10 cellular contexts compared by ENCODE assay signal in the genomic region with DNA sequence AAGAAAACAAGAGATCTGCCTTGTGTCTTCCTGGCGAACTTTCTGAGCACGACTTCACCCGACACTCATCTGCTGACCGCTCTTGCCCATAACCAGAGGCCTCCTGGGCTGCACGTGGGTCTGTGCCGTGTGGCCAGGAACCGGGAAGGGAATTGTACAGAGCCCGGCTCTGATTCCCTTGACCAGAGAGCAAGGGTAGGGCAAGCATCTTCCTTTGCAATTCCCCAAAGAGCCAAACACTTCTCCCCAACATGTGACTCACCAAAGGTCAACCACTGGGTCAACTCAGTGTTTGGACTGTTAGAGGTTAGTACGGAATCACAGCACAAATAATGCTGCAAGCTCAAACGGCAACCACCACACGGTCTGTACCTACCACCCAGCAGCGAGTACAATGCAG. TPM values are rescaled to one million over a fixed set of nuclear protein-coding genes. Genes with fewer than 3 reads are reported as not detected.
DNase-seq lines count a peak whose midpoint lies in the region; ATAC-seq and TF ChIP-seq lines count a peak whose summit lies in the region.
"Had no signal": no experiment of that assay in that cellular context is flagged by ENCODE, and none has a peak within 500 bp of the region (broad histone marks: within the 10 kb centered on the region; RNA-seq: fewer than 3 reads in every experiment).

No MANE protein-coding gene starts in this region.

- no peak overlapping the region for H2AK5ac ChIP-seq in mesenchymal stem cell (ENCODE audit: low read length, severe bottlenecking)

- no peaks in the 10 kb centered on the region for H3K27me3 ChIP-seq in mesenchymal stem cell (ENCODE audit: control insufficient read depth in 1 of 2, insufficient read depth in 1 of 2, low read length in 2 of 2)
- no peaks in the 10 kb centered on the region for H3K27me3 ChIP-seq in tibial nerve

- no peak overlapping the region for H4K91ac ChIP-seq in mesenchymal stem cell (ENCODE audit: low read length)

- no peaks in the 10 kb centered on the region for H3K9me3 Mint-ChIP-seq in activated CD8-positive, alpha-beta memory T cell treated with anti-CD3 and anti-CD28 coated beads, Interleukin-2, amount 10 ng/mL, durations not matched to agents 7 days and 5 days (ENCODE audit: low read depth)

- 3% methylated on average over 10 of the region's 12 CpGs for whole genome bisulfite sequencing in mesenchymal stem cell
- WGBS in tibial nerve, 2 donors, result 31 to 64% methylated on average over 12 of the region's 12 CpGs

- peak; percentile 48 to 81 for TF ChIP-seq EP300 in tibial nerve (IDR thresholded peaks at IDR 0.05)

- peak overlapping the region; percentile 72 for H3K9ac ChIP-seq in mesenchymal stem cell (ENCODE audit: low read length)

- peaks cover 28% of the 10 kb centered on the region for H3K36me3 Mint-ChIP-seq in activated CD8-positive, alpha-beta memory T cell treated with anti-CD3 and anti-CD28 coated beads, Interleukin-2, amount 10 ng/mL, durations not matched to agents 7 days and 5 days

- CTCF ChIA-PET in activated CD8-positive, alpha-beta memory T cell treated with anti-CD3 and anti-CD28 coated beads, Interleukin-2, amount 10 ng/mL, durations not matched to agents 7 days and 5 days (lab: Charles Lee), result interaction anchor here (0.8 to 24.3 kb wide), 6 partner anchors 9 to 128 kb away, joined by 3 to 449 read pairs (median 14); a partner anchor contains a TSS

- no peak overlapping the region for H2BK15ac ChIP-seq in mesenchymal stem cell (ENCODE audit: low read depth, poor library complexity, severe bottlenecking)

- H3K27me3 Mint-ChIP-seq in activated CD8-positive, alpha-beta memory T cell treated with anti-CD3 and anti-CD28 coated beads, Interleukin-2, amount 10 ng/mL, durations not matched to agents 7 days and 5 days, result peaks cover 10% of the 10 kb centered on the region

- no peak overlapping the region for H2BK12ac ChIP-seq in mesenchymal stem cell (ENCODE audit: low read length in 2 of 2)

- H3K36me3 ChIP-seq in mesenchymal stem cell (ENCODE audit: control insufficient read depth in 1 of 2, insufficient read depth in 2 of 2, low read depth in 1 of 2, low read length in 2 of 2), result peaks cover 46 to 80% of the 10 kb centered on the region in 2 experiments
- H3K36me3 ChIP-seq in tibial nerve, result peaks cover 0 to 57% (median 0%) of the 10 kb centered on the region in 3 donors

- no peak overlapping the region for H3K27ac ChIP-seq in mesenchymal stem cell (ENCODE audit: low read length, poor library complexity, severe bottlenecking)
- peak overlapping the region; percentile 66 to 90 (median 77) for H3K27ac ChIP-seq in tibial nerve

- no peak overlapping the region for H2BK120ac ChIP-seq in mesenchymal stem cell (ENCODE audit: low read depth, low read length)

- no peak for TF ChIP-seq CTCF in tibial nerve (IDR thresholded peaks at IDR 0.05)

- H3K23ac ChIP-seq in mesenchymal stem cell (ENCODE audit: low read length in 2 of 2), result no peak overlapping the region

- H3K4me1 Mint-ChIP-seq in activated CD8-positive, alpha-beta memory T cell treated with anti-CD3 and anti-CD28 coated beads, Interleukin-2, amount 10 ng/mL, durations not matched to agents 7 days and 5 days, result peaks cover 34% of the 10 kb centered on the region

- peaks cover 52% of the 10 kb centered on the region for H3K79me1 ChIP-seq in mesenchymal stem cell (replicated peaks; ENCODE audit: low read length, poor library complexity, severe bottlenecking)

- H3K4me3 ChIP-seq in mesenchymal stem cell (ENCODE audit: insufficient read depth in 1 of 2, low read depth in 1 of 2, low read length in 2 of 2) (no peak overlapping the region), tibial nerve (no peak overlapping the region)

- H4K8ac ChIP-seq in mesenchymal stem cell (ENCODE audit: low read length), result no peak overlapping the region

- no peak overlapping the region for H2BK5ac ChIP-seq in mesenchymal stem cell (ENCODE audit: low read depth, low read length, poor library complexity, severe bottlenecking)

- no peak for DNase-seq in activated CD8-positive, alpha-beta memory T cell treated with anti-CD3 and anti-CD28 coated beads, Interleukin-2, amount 10 ng/mL, durations not matched to agents 7 days and 5 days
- no peak for DNase-seq in activated CD8-positive, alpha-beta memory T cell treated with anti-CD3 and anti-CD28 coated beads, Interleukin-2, amount 50 U/mL, for 48 hours
- peak; percentile 32 for DNase-seq in dermis blood vessel endothelial cell
- peak; percentile 94 for DNase-seq in mesenchymal stem cell
- peak; percentile 61 to 84 for DNase-seq in tibial nerve (ENCODE audit: low spot score in 2 of 2)
- no peak for DNase-seq in CD1c-positive myeloid dendritic cell (ENCODE audit: extremely low spot score)
- DNase-seq: activated naive CD4-positive, alpha-beta T cell; NCI-H2227 treated with DMSO at 0.1 percent for 48 hours had no signal

- H3K4me3 Mint-ChIP-seq in activated CD8-positive, alpha-beta memory T cell treated with anti-CD3 and anti-CD28 coated beads, Interleukin-2, amount 10 ng/mL, durations not matched to agents 7 days and 5 days, result no peak overlapping the region

- H3K18ac ChIP-seq in mesenchymal stem cell (ENCODE audit: low read depth in 1 of 2, low read length in 2 of 2), result no peak overlapping the region

- TF ChIP-seq POLR2A in tibial nerve (IDR thresholded peaks at IDR 0.05), result no peak

- no peak overlapping the region for H3K14ac ChIP-seq in mesenchymal stem cell (ENCODE audit: low read length in 2 of 2)

- no peak for ATAC-seq in activated CD8-positive, alpha-beta memory T cell treated with anti-CD3 and anti-CD28 coated beads, Interleukin-2, amount 10 ng/mL, durations not matched to agents 7 days and 5 days
- ATAC-seq in GM21723 (IDR thresholded peaks at IDR 0.05; ENCODE audit: unreplicated experiment) (no peak), HG03139 (IDR thresholded peaks at IDR 0.05; ENCODE audit: unreplicated experiment) (no peak)

- peak overlapping the region; percentile 79 for H3K27ac Mint-ChIP-seq in activated CD8-positive, alpha-beta memory T cell treated with anti-CD3 and anti-CD28 coated beads, Interleukin-2, amount 10 ng/mL, durations not matched to agents 7 days and 5 days

- H3K9me3 ChIP-seq in mesenchymal stem cell (ENCODE audit: control insufficient read depth, low read length), result no peaks in the 10 kb centered on the region
- H3K9me3 ChIP-seq in tibial nerve, result no peaks in the 10 kb centered on the region

- H3K4me1 ChIP-seq in mesenchymal stem cell (ENCODE audit: control insufficient read depth, insufficient read depth, low read depth, low read length), result peaks cover 29% of the 10 kb centered on the region
- H3K4me1 ChIP-seq in tibial nerve, result peaks cover 0 to 52% (median 41%) of the 10 kb centered on the region in 4 donors

- no peak overlapping the region for H3K4ac ChIP-seq in mesenchymal stem cell (ENCODE audit: low read depth in 1 of 2, low read length in 2 of 2)

- no peak overlapping the region for H3K4me2 ChIP-seq in mesenchymal stem cell (ENCODE audit: low read length, poor library complexity, severe bottlenecking)

- no peak overlapping the region for H2AFZ ChIP-seq in mesenchymal stem cell (ENCODE audit: low read depth, low read length)

RNA-seq across cellular contexts. Expression of a gene that starts 48.9 kb away (rescaled TPM):
- 100 to 1,000 TPM in 1 of 2 experiments, 10 to 100 TPM in 1; 62.1 to 124 TPM for total RNA-seq in activated CD8-positive, alpha-beta memory T cell treated with anti-CD3 and anti-CD28 coated beads, Interleukin-2, amount 10 ng/mL, durations not matched to agents 7 days and 5 days
- total RNA-seq in dermis blood vessel endothelial cell (4.4 and 5.1 TPM in 2 replicates), tibial nerve (100 to 1,000 TPM; 115 to 236 (median 167) TPM)
- 39.9 TPM for polyA plus RNA-seq in mesenchymal stem cell (2013, experiment 1 of 2)
- 38.0 TPM for polyA plus RNA-seq in mesenchymal stem cell (2013, experiment 2 of 2)

Comparison
In these comparisons a context has a peak if more than half of its experiments do, and no peak if none do; other contexts are left out.
1. DNase-seq: peak in dermis blood vessel endothelial cell (single experiment), mesenchymal stem cell (single experiment) and tibial nerve (2 of 2); none in activated CD8-positive, alpha-beta memory T cell treated with anti-CD3 and anti-CD28 coated beads, Interleukin-2, amount 10 ng/mL, durations not matched to agents 7 days and 5 days (single experiment), activated CD8-positive, alpha-beta memory T cell treated with anti-CD3 and anti-CD28 coated beads, Interleukin-2, amount 50 U/mL, for 48 hours (single experiment) and CD1c-positive myeloid dendritic cell (single experiment).
2. RNA of a gene that starts 48.9 kb away (total RNA-seq): 115 to 236 TPM in tibial nerve and 62.1 to 124 TPM in activated CD8-positive, alpha-beta memory T cell treated with anti-CD3 and anti-CD28 coated beads, Interleukin-2, amount 10 ng/mL, durations not matched to agents 7 days and 5 days; 4.4 to 5.1 TPM in dermis blood vessel endothelial cell; every median in the first group is over 10 times any median in the second.